Comparison of ENCODE assay signal across 12 cellular contexts in the genomic region with DNA sequence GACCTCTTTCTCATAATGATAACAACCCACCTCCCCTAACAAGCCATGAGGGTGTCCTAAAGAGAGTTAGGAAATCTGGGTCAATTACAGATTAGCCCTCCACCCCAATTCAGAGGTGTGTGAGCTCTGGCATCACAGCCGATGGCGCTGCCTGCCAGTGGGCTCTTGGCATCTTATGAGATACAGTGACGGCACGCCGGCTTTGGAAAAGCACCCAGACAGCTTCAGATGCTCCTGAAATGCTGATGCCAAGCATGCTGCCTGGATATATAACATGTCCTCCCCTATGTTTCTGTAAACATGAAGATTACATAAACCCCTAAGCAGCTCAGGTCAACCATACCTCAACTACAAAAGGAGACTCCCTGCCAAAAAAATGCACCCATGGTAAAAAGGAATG.
A peak's percentile ranks its signal among the peaks of the same experiment; 100 is the strongest.
DNase-seq lines count a peak whose midpoint lies in the region; ATAC-seq and TF ChIP-seq lines count a peak whose summit lies in the region.
"Had no signal": no experiment of that assay in that cellular context is flagged by ENCODE, and none has a peak within 500 bp of the region (broad histone marks: within the 10 kb centered on the region; RNA-seq: fewer than 3 reads in every experiment).

No MANE protein-coding gene starts in this region.

- no peaks in the 10 kb centered on the region for H3K27me3 ChIP-seq in layer of hippocampus (ENCODE audit: control insufficient read depth, insufficient read depth, low read length)
- no peaks in the 10 kb centered on the region for H3K27me3 ChIP-seq in rectal smooth muscle tissue (ENCODE audit: control insufficient read depth, insufficient read depth, low read length)
- no peaks in the 10 kb centered on the region for H3K27me3 ChIP-seq in lower lobe of right lung (ENCODE audit: low read depth)
- H3K27me3 ChIP-seq: BLaER1 treated with 17β-estradiol and CSF1 and Interleukin-3, amounts not matched to agents 10 nM and 100 nM had no signal

- H3K4me1 ChIP-seq in rectal smooth muscle tissue (ENCODE audit: control insufficient read depth, insufficient read depth, low read length) (peaks cover 28% of the 10 kb centered on the region), lower lobe of right lung (peaks cover 24% of the 10 kb centered on the region)

- H3K9me3 ChIP-seq in lower lobe of right lung = no peaks in the 10 kb centered on the region

- intact Hi-C loops in lower lobe of right lung (cut with DNase I) = no loop called here

- DNase-seq in G401 (ENCODE audit: low spot score) (peak; percentile 71), caudate nucleus (lab: John Stamatoyannopoulos, UW) (peak in 1 of 61 donors; percentile 49), inferior parietal cortex (ENCODE audit: extremely low spot score) (no peak), kidney glomerular epithelial cell (lab: John Stamatoyannopoulos, UW) (no peak), lower lobe of right lung (no peak)
- DNase-seq: ACHN; CD4-positive, CD25-positive, alpha-beta regulatory T cell; DMS53 had no signal

- H3K4me3 ChIP-seq in rectal smooth muscle tissue (ENCODE audit: low read length) (no peak overlapping the region), lower lobe of right lung (no peak overlapping the region)
- H3K4me3 ChIP-seq: BLaER1 treated with 17β-estradiol and CSF1 and Interleukin-3, amounts not matched to agents 10 nM and 100 nM had no signal

- H3K9ac ChIP-seq in rectal smooth muscle tissue (ENCODE audit: low read length) = no peak overlapping the region
- H3K9ac ChIP-seq: BLaER1 treated with 17β-estradiol and CSF1 and Interleukin-3, amounts not matched to agents 10 nM and 100 nM had no signal

- no peak for ATAC-seq in HG02759 (IDR thresholded peaks at IDR 0.05; ENCODE audit: unreplicated experiment)
- ATAC-seq in lower lobe of right lung = no peak

- peak overlapping the region; percentile 6 for H3K27ac ChIP-seq in caudate nucleus (ENCODE audit: low read depth, low read length)
- H3K27ac ChIP-seq in layer of hippocampus (ENCODE audit: low read depth, low read length) = peak overlapping the region; percentile 23
- H3K27ac ChIP-seq in rectal smooth muscle tissue (ENCODE audit: low read depth, low read length) = peak overlapping the region; percentile 46
- H3K27ac ChIP-seq in lower lobe of right lung = no peak overlapping the region
- H3K27ac ChIP-seq: BLaER1 treated with 17β-estradiol and CSF1 and Interleukin-3, amounts not matched to agents 10 nM and 100 nM had no signal

- in situ Hi-C loops in G401 (cut with HindIII; ENCODE audit: low sequenced_read_pairs) = no loop called here

- TF ChIP-seq CTCF in lower lobe of right lung (IDR thresholded peaks at IDR 0.05) = no peak

- H3K36me3 ChIP-seq in rectal smooth muscle tissue (ENCODE audit: control insufficient read depth, insufficient read depth, low read length) = no peaks in the 10 kb centered on the region
- no peaks in the 10 kb centered on the region for H3K36me3 ChIP-seq in lower lobe of right lung
